Comparison of ENCODE assay signal across 15 cellular contexts in the genomic region with DNA sequence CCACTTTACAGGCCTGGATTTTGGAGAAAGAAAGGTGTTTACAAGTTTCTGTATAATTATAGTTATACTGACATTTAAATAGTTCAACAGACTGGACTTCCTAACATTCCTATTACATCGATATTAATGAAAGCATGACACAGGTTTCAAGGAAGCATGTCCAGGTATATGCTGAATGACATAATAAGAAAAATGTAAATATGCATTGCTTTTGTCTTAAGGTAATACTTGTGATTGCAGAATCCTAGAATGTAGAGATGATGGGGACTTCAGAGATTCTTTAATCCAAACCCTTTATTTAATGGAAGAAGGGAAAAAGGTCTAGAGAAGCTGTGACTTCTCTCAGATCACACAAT. TPM values are rescaled to one million over a fixed set of nuclear protein-coding genes. Genes with fewer than 3 reads are reported as not detected.
DNase-seq lines count a peak whose midpoint lies in the region; ATAC-seq and TF ChIP-seq lines count a peak whose summit lies in the region.
"Had no signal": no experiment of that assay in that cellular context is flagged by ENCODE, and none has a peak within 500 bp of the region (broad histone marks: within the 10 kb centered on the region; RNA-seq: fewer than 3 reads in every experiment).

No MANE protein-coding gene starts in this region.

- H3K4me1 ChIP-seq in PC-9 (replicated peaks; ENCODE audit: insufficient read depth) (peaks cover 64% of the 10 kb centered on the region), thyroid gland (peaks cover 25 to 64% of the 10 kb centered on the region in 2 donors)
- H3K4me1 ChIP-seq: BLaER1 had no signal

- no peak for TF ChIP-seq CTCF in PC-9 (conservative IDR thresholded peaks at IDR 0.05)
- TF ChIP-seq CTCF in chondrocyte (IDR thresholded peaks at IDR 0.05): no peak
- TF ChIP-seq CTCF in mesothelial cell of epicardium (IDR thresholded peaks at IDR 0.05; ENCODE audit: unreplicated experiment): no peak
- TF ChIP-seq CTCF in thyroid gland (IDR thresholded peaks at IDR 0.05): no peak

- H2AFZ ChIP-seq in PC-9: no peak overlapping the region

- intact Hi-C loops in PC-9 (cut with micrococcal nuclease; ENCODE audit: unreplicated experiment): loop anchor here (1.0 kb wide), 2 partner anchors 45 to 62 kb away; no protein-coding TSS in a partner anchor
- intact Hi-C loops in thyroid gland (cut with DNase I): loop anchor here (10.0 kb wide), 1 partner anchor 46 kb away; no protein-coding TSS in a partner anchor

- H3K4me3 Mint-ChIP-seq in chondrocyte (ENCODE audit: unreplicated experiment) (peak overlapping the region; percentile 52), mesothelial cell of epicardium (no peak overlapping the region)
- H3K4me3 Mint-ChIP-seq: endodermal cell; stimulated activated naive CD8-positive, alpha-beta T cell treated with anti-CD3 and anti-CD28 coated beads, Interleukin-15, amount 100 ng/mL, for 72 hours had no signal

- POLR2A ChIA-PET in PC-9 (lab: Charles Lee; ENCODE audit: unreplicated experiment): interaction anchor here (0.6 kb wide), 1 partner anchor 96 kb away, joined by 4 read pairs; no protein-coding TSS in a partner anchor

- no peaks in the 10 kb centered on the region for H3K9me2 ChIP-seq in PC-9 (ENCODE audit: insufficient read depth)

- H3K36me3 ChIP-seq in PC-9 (ENCODE audit: low read depth) (peaks cover 38% of the 10 kb centered on the region), thyroid gland (no peaks in the 10 kb centered on the region)
- H3K36me3 ChIP-seq: BLaER1 had no signal

- H3K4me3 ChIP-seq in PC-9 (peak overlapping the region; percentile 28; the same call in 1 of the 2 replicates), thyroid gland (replicated peaks in 1 of 3) (no peak overlapping the region)
- H3K4me3 ChIP-seq: BLaER1 had no signal

- no peak for TF ChIP-seq POLR2A in thyroid gland (IDR thresholded peaks at IDR 0.05)

- H3K4me2 ChIP-seq in PC-9: peak overlapping the region; percentile 83
- H3K4me2 ChIP-seq: BLaER1 had no signal

- H3K36me3 Mint-ChIP-seq in chondrocyte (ENCODE audit: low read depth) (peaks cover 2% of the 10 kb centered on the region), mesothelial cell of epicardium (no peaks in the 10 kb centered on the region)
- H3K36me3 Mint-ChIP-seq: brain had no signal

- H3K27me3 Mint-ChIP-seq in chondrocyte (ENCODE audit: low read depth) (no peaks in the 10 kb centered on the region), mesothelial cell of epicardium (ENCODE audit: low read depth) (no peaks in the 10 kb centered on the region)

- H4K20me1 ChIP-seq in PC-9 (ENCODE audit: insufficient read depth): no peaks in the 10 kb centered on the region
- H4K20me1 ChIP-seq: BLaER1 had no signal

- TSS peak; percentile 84 for BruUV-seq in PC-9 (replicated peaks; lab: Mats Ljungman, UMichigan)

- WGBS in thyroid gland, 2 donors: 55 to 92% methylated on average over 1 of the region's 1 CpG

- ATAC-seq in HG02588 (IDR thresholded peaks at IDR 0.05; ENCODE audit: unreplicated experiment) (no peak), HG02763 (IDR thresholded peaks at IDR 0.05; ENCODE audit: unreplicated experiment) (no peak)
- ATAC-seq: stimulated activated naive CD8-positive, alpha-beta T cell treated with anti-CD3 and anti-CD28 coated beads, Interleukin-15, amount 100 ng/mL, for 72 hours had no signal

- H3K9me3 ChIP-seq in PC-9 (ENCODE audit: insufficient read depth, low read depth): peaks cover 3% of the 10 kb centered on the region; the same call in 1 of the 2 replicates
- H3K9me3 ChIP-seq in thyroid gland: no peaks in the 10 kb centered on the region

- CTCF ChIA-PET in PC-9 (lab: Charles Lee): no interaction called here

- H3K79me2 ChIP-seq in PC-9 (ENCODE audit: low read depth): peaks cover 71% of the 10 kb centered on the region

- H3F3A ChIP-seq in PC-9 (ENCODE audit: insufficient read depth, low read depth): peaks cover 39% of the 10 kb centered on the region

- H3K27ac Mint-ChIP-seq in chondrocyte (ENCODE audit: unreplicated experiment) (peak overlapping the region; percentile 93), mesothelial cell of epicardium (peak overlapping the region; percentile 93)
- H3K27ac Mint-ChIP-seq: endodermal cell; stimulated activated naive CD8-positive, alpha-beta T cell treated with anti-CD3 and anti-CD28 coated beads, Interleukin-15, amount 100 ng/mL, for 72 hours had no signal

- H3K9me3 Mint-ChIP-seq in chondrocyte (ENCODE audit: low read depth): no peaks in the 10 kb centered on the region
- no peaks in the 10 kb centered on the region for H3K9me3 Mint-ChIP-seq in mesothelial cell of epicardium
- H3K9me3 Mint-ChIP-seq: brain; endodermal cell; stimulated activated naive CD8-positive, alpha-beta T cell treated with anti-CD3 and anti-CD28 coated beads, Interleukin-15, amount 100 ng/mL, for 72 hours had no signal

- peak overlapping the region; percentile 93 for H3K27ac ChIP-seq in PC-9
- peak overlapping the region in 2 of 3 donors; percentile 11 to 40 for H3K27ac ChIP-seq in thyroid gland
- H3K27ac ChIP-seq: BLaER1 had no signal

- H3K27me3 ChIP-seq in PC-9 (ENCODE audit: insufficient read depth, low read depth): no peaks in the 10 kb centered on the region
- no peaks in the 10 kb centered on the region for H3K27me3 ChIP-seq in thyroid gland

- H3K4me1 Mint-ChIP-seq in chondrocyte (ENCODE audit: low read depth): peaks cover 84% of the 10 kb centered on the region
- H3K4me1 Mint-ChIP-seq in mesothelial cell of epicardium: peaks cover 77% of the 10 kb centered on the region

- DNase-seq in PC-9: peak in 1 of 2 experiments; percentile 59
- DNase-seq in chondrocyte (ENCODE audit: low spot score): no peak
- DNase-seq in mesothelial cell of epicardium (ENCODE audit: low spot score in 2 of 2, unreplicated experiment in 2 of 2): no peak
- DNase-seq in thyroid gland: no peak
- no peak for DNase-seq in stimulated activated CD8-positive, alpha-beta memory T cell treated with anti-CD3 and anti-CD28 coated beads, Interleukin-4, amount 100 ng/mL, for 48 hours
- DNase-seq: DMS79 treated with DMSO at 0.1 percent for 48 hours; endodermal cell; Karpas-422; left colon; NCI-H1417 treated with DMSO at 0.1 percent for 48 hours; stimulated activated naive CD8-positive, alpha-beta T cell treated with anti-CD3 and anti-CD28 coated beads, Interleukin-15, amount 100 ng/mL, for 72 hours had no signal

RNA-seq across cellular contexts. Expression of gene STARD13, which starts 5.0 kb away (rescaled TPM):
- 13.9 and 19.6 TPM in 2 replicates for total RNA-seq in PC-9 (2021)
- total RNA-seq in chondrocyte: 37.6 to 57.8 TPM (median 41.0 TPM) in 3 replicates
- total RNA-seq in mesothelial cell of epicardium: 21.3 to 24.5 TPM (median 23.0 TPM) in 3 replicates
- total RNA-seq in thyroid gland: 100 to 1,000 TPM in 1 of 4 donors, 10 to 100 TPM in 3; 52.0 to 114 (median 89.2) TPM
